Comparison of ENCODE assay signal across 1 cellular context in the genomic region with DNA sequence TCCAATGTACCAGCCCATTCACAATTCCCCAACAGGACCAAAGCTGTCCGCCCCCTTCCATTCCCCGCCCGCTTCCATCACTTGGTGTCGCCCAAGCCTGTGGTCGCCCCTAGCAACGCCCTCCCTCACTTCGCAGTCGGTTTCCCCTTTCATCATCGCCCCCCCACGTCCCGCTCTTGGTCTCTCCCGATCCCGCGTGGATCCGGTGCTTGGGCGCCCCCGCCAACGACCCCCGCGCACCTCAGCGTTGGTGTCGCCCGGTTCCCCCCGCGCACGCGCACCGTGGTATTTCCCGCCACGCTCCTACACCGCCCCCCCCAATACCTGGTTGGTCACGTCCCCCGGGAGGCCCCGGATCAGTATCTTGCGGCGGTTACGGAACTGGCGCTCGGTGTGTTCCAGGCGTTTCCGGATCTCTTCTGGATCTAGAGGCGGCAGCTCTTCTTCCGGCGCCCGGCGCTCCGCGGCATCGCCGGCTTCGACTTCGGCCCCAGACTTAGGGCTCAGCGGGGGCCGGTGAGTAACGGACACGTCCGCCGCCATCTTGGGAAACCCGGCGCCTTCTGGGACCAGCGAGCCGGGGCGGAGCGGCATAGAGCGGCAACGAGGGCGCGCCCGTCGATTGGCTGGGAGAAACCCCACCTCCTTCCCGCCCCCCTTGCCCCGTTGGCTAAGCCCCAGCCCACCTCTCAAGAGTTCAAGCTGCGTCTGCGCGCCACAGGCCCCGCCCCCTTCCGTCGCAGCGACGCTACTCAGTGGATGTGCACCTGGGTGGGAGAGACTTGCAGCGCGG.
A peak's percentile ranks its signal among the peaks of the same experiment; 100 is the strongest.
TF ChIP-seq lines count a peak whose summit lies in the region.

TSS of gene RAVER1 (minus strand) at position 565 of the 793 bp plus-strand sequence. CDS start at position 543, 22 bp downstream.

TF ChIP-seq in HepG2, 621 proteins besides CTCF, POLR2A, EP300 and RAD21 (continued from another document and continues in another):
- TF ChIP-seq AGO2 (optimal IDR thresholded peaks at IDR 0.05; ENCODE audit: low read depth, low read length) (peak; percentile 90), SKI (IDR thresholded peaks at IDR 0.05; ENCODE audit: partially characterized antibody) (no peak), ZNF605 (CRISPR knock-in tag; IDR thresholded peaks at IDR 0.05) (peak; percentile 47; the same call in 1 of the 2 replicates), XRCC5 (optimal IDR thresholded peaks at IDR 0.05; ENCODE audit: low read length) (peak; percentile 18), ESRRA (CRISPR knock-in tag; IDR thresholded peaks at IDR 0.05; ENCODE audit: low read depth) (peak; percentile 63; the same call in 1 of the 2 replicates), ZFAT (CRISPR knock-in tag; conservative IDR thresholded peaks at IDR 0.05) (no peak), ZNF660 (CRISPR knock-in tag; IDR thresholded peaks at IDR 0.05; ENCODE audit: borderline replicate concordance, low read depth) (no peak), ZNF598 (CRISPR knock-in tag; IDR thresholded peaks at IDR 0.05; ENCODE audit: borderline replicate concordance) (no peak), HOXA5 (CRISPR knock-in tag; IDR thresholded peaks at IDR 0.05) (no peak), ZNF10 (CRISPR knock-in tag; IDR thresholded peaks at IDR 0.05; ENCODE audit: borderline replicate concordance, low read depth) (no peak), CSRNP1 (CRISPR knock-in tag; IDR thresholded peaks at IDR 0.05) (peak; percentile 57; the same call in 1 of the 2 replicates), ZNF510 (CRISPR knock-in tag; IDR thresholded peaks at IDR 0.05; ENCODE audit: low read depth) (peak; percentile 94), BATF2 (CRISPR knock-in tag; IDR thresholded peaks at IDR 0.05) (no peak), ZNF333 (CRISPR knock-in tag; IDR thresholded peaks at IDR 0.05; ENCODE audit: borderline replicate concordance) (peak; percentile 30; the same call in 1 of the 2 replicates), ZNF776 (CRISPR knock-in tag; IDR thresholded peaks at IDR 0.05) (no peak; the same call in 1 of the 2 replicates), ZNF615 (CRISPR knock-in tag; IDR thresholded peaks at IDR 0.05; ENCODE audit: borderline replicate concordance) (no peak), HOXA7 (CRISPR knock-in tag; IDR thresholded peaks at IDR 0.05) (no peak), ZNF775 (CRISPR knock-in tag; IDR thresholded peaks at IDR 0.05; ENCODE audit: borderline replicate concordance) (peak; percentile 64; the same call in 1 of the 2 replicates), ZNF563 (CRISPR knock-in tag; IDR thresholded peaks at IDR 0.05) (peak; percentile 21; the same call in 1 of the 2 replicates), ZC3H13 (CRISPR knock-in tag; IDR thresholded peaks at IDR 0.05) (peak; percentile 74; the same call in 1 of the 2 replicates), ZNF766 (CRISPR knock-in tag; IDR thresholded peaks at IDR 0.05; ENCODE audit: borderline replicate concordance) (no peak; the same call in none of the 2 replicates), EZH2 (conservative IDR thresholded peaks at IDR 0.05; ENCODE audit: low read depth, low read length) (no peak), PHF20 (CRISPR knock-in tag; IDR thresholded peaks at IDR 0.05) (peak; percentile 75), CREBL2 (CRISPR knock-in tag; IDR thresholded peaks at IDR 0.05; ENCODE audit: borderline replicate concordance) (no peak), ZNF788 (CRISPR knock-in tag; IDR thresholded peaks at IDR 0.05; ENCODE audit: borderline replicate concordance) (peak; percentile 79; the same call in 1 of the 2 replicates)
- TF ChIP-seq, protein P1, sequence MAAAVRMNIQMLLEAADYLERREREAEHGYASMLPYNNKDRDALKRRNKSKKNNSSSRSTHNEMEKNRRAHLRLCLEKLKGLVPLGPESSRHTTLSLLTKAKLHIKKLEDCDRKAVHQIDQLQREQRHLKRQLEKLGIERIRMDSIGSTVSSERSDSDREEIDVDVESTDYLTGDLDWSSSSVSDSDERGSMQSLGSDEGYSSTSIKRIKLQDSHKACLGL (CRISPR knock-in tag; IDR thresholded peaks at IDR 0.05) = peak; percentile 73; the same call in 1 of the 2 replicates
- TF ChIP-seq, protein P2, sequence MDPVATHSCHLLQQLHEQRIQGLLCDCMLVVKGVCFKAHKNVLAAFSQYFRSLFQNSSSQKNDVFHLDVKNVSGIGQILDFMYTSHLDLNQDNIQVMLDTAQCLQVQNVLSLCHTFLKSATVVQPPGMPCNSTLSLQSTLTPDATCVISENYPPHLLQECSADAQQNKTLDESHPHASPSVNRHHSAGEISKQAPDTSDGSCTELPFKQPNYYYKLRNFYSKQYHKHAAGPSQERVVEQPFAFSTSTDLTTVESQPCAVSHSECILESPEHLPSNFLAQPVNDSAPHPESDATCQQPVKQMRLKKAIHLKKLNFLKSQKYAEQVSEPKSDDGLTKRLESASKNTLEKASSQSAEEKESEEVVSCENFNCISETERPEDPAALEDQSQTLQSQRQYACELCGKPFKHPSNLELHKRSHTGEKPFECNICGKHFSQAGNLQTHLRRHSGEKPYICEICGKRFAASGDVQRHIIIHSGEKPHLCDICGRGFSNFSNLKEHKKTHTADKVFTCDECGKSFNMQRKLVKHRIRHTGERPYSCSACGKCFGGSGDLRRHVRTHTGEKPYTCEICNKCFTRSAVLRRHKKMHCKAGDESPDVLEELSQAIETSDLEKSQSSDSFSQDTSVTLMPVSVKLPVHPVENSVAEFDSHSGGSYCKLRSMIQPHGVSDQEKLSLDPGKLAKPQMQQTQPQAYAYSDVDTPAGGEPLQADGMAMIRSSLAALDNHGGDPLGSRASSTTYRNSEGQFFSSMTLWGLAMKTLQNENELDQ (CRISPR knock-in tag; IDR thresholded peaks at IDR 0.05; ENCODE audit: borderline replicate concordance) = no peak
- TF ChIP-seq, protein P3, sequence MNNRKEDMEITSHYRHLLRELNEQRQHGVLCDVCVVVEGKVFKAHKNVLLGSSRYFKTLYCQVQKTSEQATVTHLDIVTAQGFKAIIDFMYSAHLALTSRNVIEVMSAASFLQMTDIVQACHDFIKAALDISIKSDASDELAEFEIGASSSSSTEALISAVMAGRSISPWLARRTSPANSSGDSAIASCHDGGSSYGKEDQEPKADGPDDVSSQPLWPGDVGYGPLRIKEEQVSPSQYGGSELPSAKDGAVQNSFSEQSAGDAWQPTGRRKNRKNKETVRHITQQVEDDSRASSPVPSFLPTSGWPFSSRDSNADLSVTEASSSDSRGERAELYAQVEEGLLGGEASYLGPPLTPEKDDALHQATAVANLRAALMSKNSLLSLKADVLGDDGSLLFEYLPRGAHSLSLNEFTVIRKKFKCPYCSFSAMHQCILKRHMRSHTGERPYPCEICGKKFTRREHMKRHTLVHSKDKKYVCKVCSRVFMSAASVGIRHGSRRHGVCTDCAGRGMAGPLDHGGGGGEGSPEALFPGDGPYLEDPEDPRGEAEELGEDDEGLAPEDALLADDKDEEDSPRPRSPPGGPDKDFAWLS (CRISPR knock-in tag; IDR thresholded peaks at IDR 0.05; ENCODE audit: borderline replicate concordance) = peak; percentile 82; the same call in 1 of the 2 replicates
- TF ChIP-seq, protein P4, sequence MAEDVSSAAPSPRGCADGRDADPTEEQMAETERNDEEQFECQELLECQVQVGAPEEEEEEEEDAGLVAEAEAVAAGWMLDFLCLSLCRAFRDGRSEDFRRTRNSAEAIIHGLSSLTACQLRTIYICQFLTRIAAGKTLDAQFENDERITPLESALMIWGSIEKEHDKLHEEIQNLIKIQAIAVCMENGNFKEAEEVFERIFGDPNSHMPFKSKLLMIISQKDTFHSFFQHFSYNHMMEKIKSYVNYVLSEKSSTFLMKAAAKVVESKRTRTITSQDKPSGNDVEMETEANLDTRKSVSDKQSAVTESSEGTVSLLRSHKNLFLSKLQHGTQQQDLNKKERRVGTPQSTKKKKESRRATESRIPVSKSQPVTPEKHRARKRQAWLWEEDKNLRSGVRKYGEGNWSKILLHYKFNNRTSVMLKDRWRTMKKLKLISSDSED (CRISPR knock-in tag; IDR thresholded peaks at IDR 0.05) = no peak
- TF ChIP-seq, protein P5, sequence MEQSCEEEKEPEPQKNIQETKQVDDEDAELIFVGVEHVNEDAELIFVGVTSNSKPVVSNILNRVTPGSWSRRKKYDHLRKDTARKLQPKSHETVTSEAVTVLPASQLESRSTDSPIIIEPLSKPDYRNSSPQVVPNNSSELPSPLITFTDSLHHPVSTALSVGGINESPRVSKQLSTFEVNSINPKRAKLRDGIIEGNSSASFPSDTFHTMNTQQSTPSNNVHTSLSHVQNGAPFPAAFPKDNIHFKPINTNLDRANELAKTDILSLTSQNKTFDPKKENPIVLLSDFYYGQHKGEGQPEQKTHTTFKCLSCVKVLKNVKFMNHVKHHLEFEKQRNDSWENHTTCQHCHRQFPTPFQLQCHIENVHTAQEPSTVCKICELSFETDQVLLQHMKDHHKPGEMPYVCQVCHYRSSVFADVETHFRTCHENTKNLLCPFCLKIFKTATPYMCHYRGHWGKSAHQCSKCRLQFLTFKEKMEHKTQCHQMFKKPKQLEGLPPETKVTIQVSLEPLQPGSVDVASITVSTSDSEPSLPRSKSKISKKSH (CRISPR knock-in tag; IDR thresholded peaks at IDR 0.05; ENCODE audit: borderline replicate concordance) = no peak; the same call in 1 of the 2 replicates
- TF ChIP-seq, protein P6, sequence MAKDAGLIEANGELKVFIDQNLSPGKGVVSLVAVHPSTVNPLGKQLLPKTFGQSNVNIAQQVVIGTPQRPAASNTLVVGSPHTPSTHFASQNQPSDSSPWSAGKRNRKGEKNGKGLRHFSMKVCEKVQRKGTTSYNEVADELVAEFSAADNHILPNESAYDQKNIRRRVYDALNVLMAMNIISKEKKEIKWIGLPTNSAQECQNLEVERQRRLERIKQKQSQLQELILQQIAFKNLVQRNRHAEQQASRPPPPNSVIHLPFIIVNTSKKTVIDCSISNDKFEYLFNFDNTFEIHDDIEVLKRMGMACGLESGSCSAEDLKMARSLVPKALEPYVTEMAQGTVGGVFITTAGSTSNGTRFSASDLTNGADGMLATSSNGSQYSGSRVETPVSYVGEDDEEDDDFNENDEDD (CRISPR knock-in tag; IDR thresholded peaks at IDR 0.05; ENCODE audit: borderline replicate concordance) = no peak
- TF ChIP-seq, protein P7, sequence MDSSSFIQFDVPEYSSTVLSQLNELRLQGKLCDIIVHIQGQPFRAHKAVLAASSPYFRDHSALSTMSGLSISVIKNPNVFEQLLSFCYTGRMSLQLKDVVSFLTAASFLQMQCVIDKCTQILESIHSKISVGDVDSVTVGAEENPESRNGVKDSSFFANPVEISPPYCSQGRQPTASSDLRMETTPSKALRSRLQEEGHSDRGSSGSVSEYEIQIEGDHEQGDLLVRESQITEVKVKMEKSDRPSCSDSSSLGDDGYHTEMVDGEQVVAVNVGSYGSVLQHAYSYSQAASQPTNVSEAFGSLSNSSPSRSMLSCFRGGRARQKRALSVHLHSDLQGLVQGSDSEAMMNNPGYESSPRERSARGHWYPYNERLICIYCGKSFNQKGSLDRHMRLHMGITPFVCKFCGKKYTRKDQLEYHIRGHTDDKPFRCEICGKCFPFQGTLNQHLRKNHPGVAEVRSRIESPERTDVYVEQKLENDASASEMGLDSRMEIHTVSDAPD (CRISPR knock-in tag; IDR thresholded peaks at IDR 0.05) = no peak
- TF ChIP-seq, protein P8, sequence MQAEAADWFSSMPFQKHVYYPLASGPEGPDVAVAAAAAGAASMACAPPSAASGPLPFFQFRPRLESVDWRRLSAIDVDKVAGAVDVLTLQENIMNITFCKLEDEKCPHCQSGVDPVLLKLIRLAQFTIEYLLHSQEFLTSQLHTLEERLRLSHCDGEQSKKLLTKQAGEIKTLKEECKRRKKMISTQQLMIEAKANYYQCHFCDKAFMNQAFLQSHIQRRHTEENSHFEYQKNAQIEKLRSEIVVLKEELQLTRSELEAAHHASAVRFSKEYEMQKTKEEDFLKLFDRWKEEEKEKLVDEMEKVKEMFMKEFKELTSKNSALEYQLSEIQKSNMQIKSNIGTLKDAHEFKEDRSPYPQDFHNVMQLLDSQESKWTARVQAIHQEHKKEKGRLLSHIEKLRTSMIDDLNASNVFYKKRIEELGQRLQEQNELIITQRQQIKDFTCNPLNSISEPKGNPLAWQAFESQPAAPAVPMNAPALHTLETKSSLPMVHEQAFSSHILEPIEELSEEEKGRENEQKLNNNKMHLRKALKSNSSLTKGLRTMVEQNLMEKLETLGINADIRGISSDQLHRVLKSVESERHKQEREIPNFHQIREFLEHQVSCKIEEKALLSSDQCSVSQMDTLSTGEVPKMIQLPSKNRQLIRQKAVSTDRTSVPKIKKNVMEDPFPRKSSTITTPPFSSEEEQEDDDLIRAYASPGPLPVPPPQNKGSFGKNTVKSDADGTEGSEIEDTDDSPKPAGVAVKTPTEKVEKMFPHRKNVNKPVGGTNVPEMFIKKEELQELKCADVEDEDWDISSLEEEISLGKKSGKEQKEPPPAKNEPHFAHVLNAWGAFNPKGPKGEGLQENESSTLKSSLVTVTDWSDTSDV (CRISPR knock-in tag; IDR thresholded peaks at IDR 0.05) = peak; percentile 41; the same call in 1 of the 2 replicates
